ENCODE assay signal across 21 cellular contexts in genomic region chr7:55083206-55083605, GRCh38.
"Had no signal": no experiment of that assay in that cellular context is flagged by ENCODE, and none has a peak within 500 bp of the region (broad histone marks: within the 10 kb centered on the region; RNA-seq: fewer than 3 reads in every experiment).

No MANE protein-coding gene starts in this region.

- H3K4me3 Mint-ChIP-seq: activated B cell treated with CpG ODN at 0.5 μM for 24 hours; activated CD4-positive, alpha-beta T cell treated with anti-CD3 and anti-CD28 coated beads, Interleukin-2, amount 10 ng/mL, durations not matched to agents 24 days and 14 days; activated CD8-positive, alpha-beta T cell treated with anti-CD3 and anti-CD28 coated beads, Interleukin-2, amount 10 ng/mL, durations not matched to agents 7 days and 5 days; activated T-cell treated with anti-CD3 and anti-CD28 coated beads, Interleukin-2, amount 50 U/mL, for 72 hours; brain; nephron progenitor cell had no signal

- H3K27me3 ChIP-seq: right atrium auricular region, transverse colon had no signal

- H3K27ac ChIP-seq: right atrium auricular region had no signal

- H3K36me3 Mint-ChIP-seq: activated naive CD4-positive, alpha-beta T cell treated with anti-CD3 and anti-CD28 coated beads, Interleukin-2, amount 50 U/mL, for 72 hours; brain had no signal

- H3K9me3 ChIP-seq: right atrium auricular region, transverse colon had no signal

- H3K9me3 Mint-ChIP-seq: activated B cell treated with CpG ODN at 0.5 μM for 24 hours; activated CD4-positive, alpha-beta T cell treated with anti-CD3 and anti-CD28 coated beads, Interleukin-2, amount 10 ng/mL, durations not matched to agents 24 days and 14 days; activated naive CD4-positive, alpha-beta T cell treated with anti-CD3 and anti-CD28 coated beads, Interleukin-2, amount 50 U/mL, for 72 hours; brain; nephron progenitor cell had no signal

- H3K4me3 ChIP-seq: right atrium auricular region, skin epidermis, transverse colon had no signal

- H3K27me3 Mint-ChIP-seq: progenitor cell of endocrine pancreas had no signal

- H3K27ac Mint-ChIP-seq: activated B cell treated with CpG ODN at 0.5 μM for 24 hours; activated CD4-positive, alpha-beta T cell treated with anti-CD3 and anti-CD28 coated beads, Interleukin-2, amount 10 ng/mL, durations not matched to agents 24 days and 14 days; activated CD8-positive, alpha-beta T cell treated with anti-CD3 and anti-CD28 coated beads, Interleukin-2, amount 10 ng/mL, durations not matched to agents 7 days and 5 days; activated naive CD4-positive, alpha-beta T cell treated with anti-CD3 and anti-CD28 coated beads, Interleukin-2, amount 50 U/mL, for 72 hours; activated T-cell treated with anti-CD3 and anti-CD28 coated beads, Interleukin-2, amount 50 U/mL, for 72 hours; nephron progenitor cell; progenitor cell of endocrine pancreas had no signal

- DNase-seq: activated B cell treated with CpG ODN at 0.5 μM for 24 hours; activated CD4-positive, alpha-beta T cell treated with anti-CD3 and anti-CD28 coated beads, Interleukin-2, amount 10 ng/mL, durations not matched to agents 24 days and 14 days; activated CD8-positive, alpha-beta memory T cell treated with anti-CD3 and anti-CD28 coated beads, Interleukin-2, amount 50 U/mL, for 4 hours; activated CD8-positive, alpha-beta T cell treated with anti-CD3 and anti-CD28 coated beads, Interleukin-2, amount 10 ng/mL, durations not matched to agents 7 days and 5 days; activated gamma-delta T cell; activated T-cell treated with anti-CD3 and anti-CD28 coated beads, Interleukin-2, amount 50 U/mL, for 72 hours; amniotic stem cell; effector CD8-positive, alpha-beta T cell; kidney glomerular epithelial cell; nephron progenitor cell; occipital lobe; stimulated activated CD4-positive, alpha-beta T cell treated with anti-CD3 and anti-CD28 coated beads, Interleukin-4, amount 100 ng/mL, for 4 hours; stimulated activated CD8-positive, alpha-beta memory T cell treated with anti-CD3 and anti-CD28 coated beads, Interleukin-4, amount 100 ng/mL, for 48 hours; stimulated activated naive CD4-positive, alpha-beta T cell treated with Interleukin-2 at 50 U/mL for 16 hours; T-helper 2 cell; transverse colon had no signal

- H3K36me3 ChIP-seq: right atrium auricular region, transverse colon had no signal

- ATAC-seq: activated CD8-positive, alpha-beta T cell treated with anti-CD3 and anti-CD28 coated beads, Interleukin-2, amount 10 ng/mL, durations not matched to agents 7 days and 5 days; activated naive CD4-positive, alpha-beta T cell treated with anti-CD3 and anti-CD28 coated beads, Interleukin-2, amount 50 U/mL, for 72 hours; activated T-cell treated with anti-CD3 and anti-CD28 coated beads, Interleukin-2, amount 50 U/mL, for 72 hours had no signal
